ENCODE assay signal across 8 cellular contexts in genomic region chr2:196274387-196274809, GRCh38.
A peak's percentile ranks its signal among the peaks of the same experiment; 100 is the strongest.
DNase-seq lines count a peak whose midpoint lies in the region; ATAC-seq and TF ChIP-seq lines count a peak whose summit lies in the region.

No MANE protein-coding gene starts in this region.

- H3K27me3 ChIP-seq in smooth muscle cell (ENCODE audit: low read depth) = no peaks in the 10 kb centered on the region

- WGBS in smooth muscle cell (ENCODE audit: low lambda C conversion rate) = 22% methylated on average over 1 of the region's 1 CpG

- H4K20me1 ChIP-seq in smooth muscle cell (ENCODE audit: low read depth) = no peaks in the 10 kb centered on the region

- no peaks in the 10 kb centered on the region for H3K36me3 ChIP-seq in smooth muscle cell (ENCODE audit: low read depth)

- TF ChIP-seq CTCF in smooth muscle cell (IDR thresholded peaks at IDR 0.05; ENCODE audit: borderline replicate concordance, insufficient read depth, poor library complexity, severe bottlenecking) (no peak), GM10248 (IDR thresholded peaks at IDR 0.05; ENCODE audit: control extremely low read depth, extremely low read depth, low read depth, missing control alignments) (no peak)

- H2AFZ ChIP-seq in smooth muscle cell (ENCODE audit: low read depth) = no peak overlapping the region

- ATAC-seq in GM18511 (IDR thresholded peaks at IDR 0.05; ENCODE audit: unreplicated experiment) (peak; percentile 63), HG02571 (IDR thresholded peaks at IDR 0.05; ENCODE audit: unreplicated experiment) (peak; percentile 61), HG03520 (IDR thresholded peaks at IDR 0.05; ENCODE audit: unreplicated experiment) (no peak)

- H3K27ac ChIP-seq in smooth muscle cell (ENCODE audit: low read depth) = peak overlapping the region; percentile 69

- H3K4me3 ChIP-seq in smooth muscle cell = no peak overlapping the region

- H3K79me2 ChIP-seq in smooth muscle cell (ENCODE audit: low read depth) = no peaks in the 10 kb centered on the region

- DNase-seq in NCI-H345 treated with DMSO at 0.1 percent for 48 hours (lab: John Stamatoyannopoulos, UW; ENCODE audit: unreplicated experiment) (peak; percentile 26), smooth muscle cell (lab: John Stamatoyannopoulos, UW; ENCODE audit: unreplicated experiment) (no peak), occipital lobe (lab: John Stamatoyannopoulos, UW) (no peak), GM10248 (ENCODE audit: extremely low spot score) (no peak)
- peak; percentile 13 for DNase-seq in effector CD4-positive, alpha-beta T cell

- CTCF ChIA-PET in GM10248 (lab: Yijun Ruan, JAX) = interaction anchor here (1.1 to 3.4 kb wide), 4 partner anchors 13 to 196 kb away, joined by 4 to 39 read pairs (median 14); no protein-coding TSS in a partner anchor

- H3K4me1 ChIP-seq in smooth muscle cell (ENCODE audit: low read depth) = peaks cover 19% of the 10 kb centered on the region

- POLR2A ChIA-PET in GM10248 (lab: Yijun Ruan, JAX) = no interaction called here

- peak overlapping the region; percentile 53 for H3K4me2 ChIP-seq in smooth muscle cell

- no peaks in the 10 kb centered on the region for H3K9me3 ChIP-seq in smooth muscle cell (replicated peaks; ENCODE audit: low read depth)

- H3F3A ChIP-seq in smooth muscle cell (ENCODE audit: low read depth) = no peaks in the 10 kb centered on the region

- H3K9ac ChIP-seq in smooth muscle cell (ENCODE audit: low read depth) = no peak overlapping the region

Comparison
In these comparisons a context has a peak if more than half of its experiments do, and no peak if none do; other contexts are left out.
1. DNase-seq: peak in NCI-H345 treated with DMSO at 0.1 percent for 48 hours (single experiment) and effector CD4-positive, alpha-beta T cell (single experiment); none in smooth muscle cell (single experiment), occipital lobe (single experiment) and GM10248 (single experiment).